8 cellular contexts compared by ENCODE assay signal in the genomic region with DNA sequence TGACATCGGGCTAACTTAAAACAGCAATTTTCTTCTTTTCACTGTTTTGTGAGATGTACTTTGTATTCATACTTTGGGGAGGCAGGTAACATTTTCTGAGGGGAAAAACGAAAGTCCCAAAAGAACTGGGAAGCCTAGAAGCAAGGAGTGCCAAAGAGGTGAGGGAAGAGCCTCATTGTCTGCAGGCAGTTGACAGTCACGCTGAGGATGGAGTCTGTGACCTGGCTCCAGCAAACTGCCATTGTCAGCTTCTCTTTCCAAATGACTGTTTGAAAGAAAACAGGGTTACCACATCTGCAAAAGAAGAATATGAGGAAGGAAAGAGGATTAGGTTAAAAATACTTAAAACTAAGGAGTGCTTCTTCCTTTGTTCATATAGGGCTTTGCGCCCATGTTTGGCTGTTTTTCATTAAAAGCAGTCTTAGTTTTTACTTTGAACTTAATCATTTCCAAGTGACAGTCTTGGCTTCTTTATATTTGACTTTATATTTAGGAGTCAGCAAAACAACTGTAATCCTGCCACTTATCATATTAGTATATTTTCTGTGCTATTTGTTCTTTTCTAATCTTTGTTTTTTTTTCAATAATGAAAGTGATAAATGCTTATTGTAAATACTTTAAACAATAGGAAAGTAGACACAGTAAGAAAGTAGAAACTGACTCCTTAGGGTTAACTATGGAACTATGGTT. TPM values are rescaled to one million over a fixed set of nuclear protein-coding genes. Genes with fewer than 3 reads are reported as not detected.
DNase-seq lines count a peak whose midpoint lies in the region; FAIRE-seq and TF ChIP-seq lines count a peak whose summit lies in the region.

No MANE protein-coding gene starts in this region.

- TF ChIP-seq POLR2A in H54 (IDR thresholded peaks at IDR 0.05; ENCODE audit: low read depth, low read length): no peak

- CTCF ChIA-PET in activated CD4-positive, alpha-beta memory T cell treated with anti-CD3 and anti-CD28 coated beads for 36 hours (lab: Charles Lee): interaction anchor here (0.8 to 1.5 kb wide), 4 partner anchors 144 to 430 kb away, joined by 3 to 5 read pairs (median 4); no protein-coding TSS in a partner anchor

- POLR2A ChIA-PET in activated CD4-positive, alpha-beta memory T cell treated with anti-CD3 and anti-CD28 coated beads for 36 hours (lab: Charles Lee): interaction anchor here (0.9 to 2.2 kb wide), 5 partner anchors 30 to 280 kb away, joined by 3 to 16 read pairs (median 8); partner anchors contain the start of gene CERS6

- H3K36me3 Mint-ChIP-seq in activated CD4-positive, alpha-beta memory T cell treated with anti-CD3 and anti-CD28 coated beads for 36 hours: peaks cover 19% of the 10 kb centered on the region

- FAIRE-seq in H54 (lab: Jason Lieb, UNC): no peak

- H3K4me1 Mint-ChIP-seq in activated CD4-positive, alpha-beta memory T cell treated with anti-CD3 and anti-CD28 coated beads for 36 hours (ENCODE audit: low read depth): peaks cover 48% of the 10 kb centered on the region

- H3K4me3 ChIP-seq in iPS-20b (ENCODE audit: low read length): no peak overlapping the region

- no peak overlapping the region for H3K27ac ChIP-seq in iPS-20b (ENCODE audit: low read length)

- H3K27me3 Mint-ChIP-seq in activated CD4-positive, alpha-beta memory T cell treated with anti-CD3 and anti-CD28 coated beads for 36 hours: peaks cover 7% of the 10 kb centered on the region

- H3K9me3 ChIP-seq in iPS-20b (ENCODE audit: insufficient read depth, low read depth, low read length): no peaks in the 10 kb centered on the region

- H3K4me1 ChIP-seq in iPS-20b (ENCODE audit: insufficient read depth, low read length): peaks cover 31% of the 10 kb centered on the region

- H3K4me3 Mint-ChIP-seq in activated CD4-positive, alpha-beta memory T cell treated with anti-CD3 and anti-CD28 coated beads for 36 hours: peak overlapping the region; percentile 65

- H3K36me3 ChIP-seq in iPS-20b (ENCODE audit: insufficient read depth, low read depth, low read length): no peaks in the 10 kb centered on the region

- H3K27me3 ChIP-seq in iPS-20b (ENCODE audit: insufficient read depth, low read length): no peaks in the 10 kb centered on the region

- DNase-seq in stimulated activated CD4-positive, alpha-beta T cell treated with anti-CD3 and anti-CD28 coated beads, Interleukin-2, amount 100 ng/mL, for 24 hours: peak; percentile 12 to 21
- DNase-seq in stimulated activated CD4-positive, alpha-beta T cell treated with anti-CD3 and anti-CD28 coated beads, Interleukin-12 subunit alpha, Interleukin-12 subunit beta, amount 100 ng/mL, for 4 hours: no peak
- peak; percentile 54 for DNase-seq in activated CD4-positive, alpha-beta memory T cell treated with anti-CD3 and anti-CD28 coated beads for 36 hours
- DNase-seq in hippocampal formation (lab: John Stamatoyannopoulos, UW): no peak
- DNase-seq in H54 (ENCODE audit: insufficient read length, low spot score): no peak
- no peak for DNase-seq in D341Med (ENCODE audit: low spot score)
- DNase-seq in A172 (ENCODE audit: low spot score): no peak

- peaks cover 14% of the 10 kb centered on the region for H3K9me3 Mint-ChIP-seq in activated CD4-positive, alpha-beta memory T cell treated with anti-CD3 and anti-CD28 coated beads for 36 hours

- H3K27ac Mint-ChIP-seq in activated CD4-positive, alpha-beta memory T cell treated with anti-CD3 and anti-CD28 coated beads for 36 hours: peak overlapping the region; percentile 89

- H3K9ac ChIP-seq in iPS-20b (ENCODE audit: low read depth, low read length): peak overlapping the region; percentile 4; the same call in 1 of the 2 replicates

- intact Hi-C loops in activated CD4-positive, alpha-beta memory T cell treated with anti-CD3 and anti-CD28 coated beads for 36 hours (cut with micrococcal nuclease): loop anchor here (1.0 to 10.0 kb wide), 14 partner anchors 34 to 614 kb away; partner anchors contain the start of gene STK39

RNA-seq across cellular contexts. Expression of gene CERS6, which starts 35.0 kb away (rescaled TPM):
- total RNA-seq in activated CD4-positive, alpha-beta memory T cell treated with anti-CD3 and anti-CD28 coated beads for 36 hours: 1 to 10 TPM; 8.9 to 9.2 TPM
- 25.4 and 28.1 TPM in 2 replicates for total RNA-seq in A172 (2014; rRNA removed; shearing (Covaris generic))

Comparison
In these comparisons a context has a peak if more than half of its experiments do, and no peak if none do; other contexts are left out.
1. DNase-seq: peak in stimulated activated CD4-positive, alpha-beta T cell treated with anti-CD3 and anti-CD28 coated beads, Interleukin-2, amount 100 ng/mL, for 24 hours (2 of 2) and activated CD4-positive, alpha-beta memory T cell treated with anti-CD3 and anti-CD28 coated beads for 36 hours (single experiment); none in stimulated activated CD4-positive, alpha-beta T cell treated with anti-CD3 and anti-CD28 coated beads, Interleukin-12 subunit alpha, Interleukin-12 subunit beta, amount 100 ng/mL, for 4 hours (single experiment), hippocampal formation (0 of 2), H54 (single experiment), D341Med (single experiment) and A172 (single experiment).